ENCODE assay signal across 24 cellular contexts in genomic region chr9:21626493-21626892, GRCh38.
"Had no signal": no experiment of that assay in that cellular context is flagged by ENCODE, and none has a peak within 500 bp of the region (broad histone marks: within the 10 kb centered on the region; RNA-seq: fewer than 3 reads in every experiment).

No MANE protein-coding gene starts in this region.

- H3K27me3 Mint-ChIP-seq: brain had no signal

- H3K27me3 ChIP-seq: cardiac muscle cell had no signal

- H3K36me3 ChIP-seq: cardiac muscle cell had no signal

- H3K27ac Mint-ChIP-seq: activated T-cell treated with anti-CD3 and anti-CD28 coated beads, Interleukin-2, amount 50 U/mL, for 72 hours; brain; T-cell had no signal

- DNase-seq: activated CD4-positive, alpha-beta T cell treated with anti-CD3 and anti-CD28 coated beads for 4 hours; activated CD8-positive, alpha-beta memory T cell treated with anti-CD3 and anti-CD28 coated beads for 24 hours; activated T-cell treated with anti-CD3 and anti-CD28 coated beads, Interleukin-2, amount 50 U/mL, for 72 hours; amniotic stem cell; Karpas-422; MM.1S; NCI-H1105; NCI-H1436; NCI-H187; NCI-H2081; NCI-H510A treated with DMSO at 0.1 percent for 48 hours; NCI-H69; NK-92 treated with Interleukin-12 subunit alpha and Interleukin-12 subunit beta, amount 100 ng/mL, for 24 hours; OCI-M1; RPMI8226; T-cell had no signal

- H3K4me3 ChIP-seq: cardiac muscle cell, K562, SK-N-MC had no signal

- H3K4me1 Mint-ChIP-seq: brain had no signal

- H3K36me3 Mint-ChIP-seq: brain had no signal

- ATAC-seq: activated T-cell treated with anti-CD3 and anti-CD28 coated beads, Interleukin-2, amount 50 U/mL, for 72 hours; K562; Panc1; Right ventricle myocardium inferior; T-cell had no signal

- FAIRE-seq: astrocyte, K562 had no signal

- H3K4me3 Mint-ChIP-seq: activated T-cell treated with anti-CD3 and anti-CD28 coated beads, Interleukin-2, amount 50 U/mL, for 72 hours; brain; T-cell had no signal

- H3K27ac ChIP-seq: cardiac muscle cell, SK-N-MC, VCaP had no signal
